ENCODE assay signal across 8 cellular contexts in genomic region chr7:44257618-44258422, GRCh38. TPM values are rescaled to one million over a fixed set of nuclear protein-coding genes. Genes with fewer than 3 reads are reported as not detected.
DNase-seq lines count a peak whose midpoint lies in the region; ATAC-seq, FAIRE-seq and TF ChIP-seq lines count a peak whose summit lies in the region.

No MANE protein-coding gene starts in this region.

- H4K20me1 ChIP-seq in astrocyte (ENCODE audit: insufficient read depth, low read length), result no peaks in the 10 kb centered on the region

- H3K36me3 Mint-ChIP-seq in T-helper 2 cell treated with Interferon-gamma antibody and Interleukin-4, amounts not matched to agents 5 μg/mL and 100 μg/mL, for 36 hours (ENCODE audit: low read depth), result no peaks in the 10 kb centered on the region
- H3K36me3 Mint-ChIP-seq in astrocyte (ENCODE audit: low read depth, unreplicated experiment), result no peaks in the 10 kb centered on the region
- no peaks in the 10 kb centered on the region for H3K36me3 Mint-ChIP-seq in immature natural killer cell

- peak overlapping the region; percentile 52 for H3K9ac ChIP-seq in astrocyte (ENCODE audit: low read length)

- DNase-seq in BE2C (peak; percentile 74), astrocyte (ENCODE audit: low read depth) (peak; percentile 84), immature natural killer cell (peak; percentile 56 to 65 (median 59)), NCI-H2171 treated with DMSO at 0.1 percent for 48 hours (lab: John Stamatoyannopoulos, UW) (no peak)
- peak; percentile 87 for DNase-seq in T-helper 2 cell treated with Interferon-gamma antibody and Interleukin-4, amounts not matched to agents 5 μg/mL and 100 μg/mL, for 36 hours (ENCODE audit: low spot score)
- DNase-seq in stimulated activated CD4-positive, alpha-beta T cell treated with anti-CD3 and anti-CD28 coated beads, Interleukin-15, amount 100 ng/mL, for 24 hours, result peak; percentile 86

- H3K79me2 ChIP-seq in astrocyte (ENCODE audit: insufficient read depth, low read length), result no peaks in the 10 kb centered on the region

- H3K4me1 Mint-ChIP-seq in T-helper 2 cell treated with Interferon-gamma antibody and Interleukin-4, amounts not matched to agents 5 μg/mL and 100 μg/mL, for 36 hours (ENCODE audit: low read depth), result peaks cover 28% of the 10 kb centered on the region
- H3K4me1 Mint-ChIP-seq in astrocyte (ENCODE audit: low read depth, unreplicated experiment) (peaks cover 28% of the 10 kb centered on the region), immature natural killer cell (peaks cover 21 to 22% of the 10 kb centered on the region in 2 donors)

- H3K27ac Mint-ChIP-seq in T-helper 2 cell treated with Interferon-gamma antibody and Interleukin-4, amounts not matched to agents 5 μg/mL and 100 μg/mL, for 36 hours, result peak overlapping the region; percentile 92
- H3K27ac Mint-ChIP-seq in astrocyte (ENCODE audit: unreplicated experiment) (peak overlapping the region; percentile 53), immature natural killer cell (peak overlapping the region; percentile 24 to 86 (median 79))

- ATAC-seq in GM19351 (IDR thresholded peaks at IDR 0.05; ENCODE audit: unreplicated experiment) (peak; percentile 92), HG03457 (IDR thresholded peaks at IDR 0.05; ENCODE audit: unreplicated experiment) (peak; percentile 85)

- no peaks in the 10 kb centered on the region for H3K27me3 Mint-ChIP-seq in T-helper 2 cell treated with Interferon-gamma antibody and Interleukin-4, amounts not matched to agents 5 μg/mL and 100 μg/mL, for 36 hours (ENCODE audit: low read depth)
- H3K27me3 Mint-ChIP-seq in astrocyte (ENCODE audit: low read depth, unreplicated experiment) (peaks cover 20% of the 10 kb centered on the region), immature natural killer cell (ENCODE audit: low read depth in 3 of 3) (peaks cover 0 to 8% (median 5%) of the 10 kb centered on the region in 3 donors)

- no peaks in the 10 kb centered on the region for H3K27me3 ChIP-seq in BE2C
- no peaks in the 10 kb centered on the region for H3K27me3 ChIP-seq in astrocyte (ENCODE audit: insufficient read depth, low read length)

- H3K4me3 ChIP-seq in BE2C (ENCODE audit: low read depth, low read length) (no peak overlapping the region), astrocyte (ENCODE audit: insufficient read depth, low read depth, low read length) (peak overlapping the region; percentile 3)

- H3K36me3 ChIP-seq in BE2C (no peaks in the 10 kb centered on the region), astrocyte (ENCODE audit: insufficient read depth, low read length) (no peaks in the 10 kb centered on the region)

- H3K4me2 ChIP-seq in astrocyte (ENCODE audit: low read length), result peak overlapping the region; percentile 80

- peak overlapping the region; percentile 74 for H3K4me3 Mint-ChIP-seq in T-helper 2 cell treated with Interferon-gamma antibody and Interleukin-4, amounts not matched to agents 5 μg/mL and 100 μg/mL, for 36 hours
- H3K4me3 Mint-ChIP-seq in astrocyte (ENCODE audit: unreplicated experiment) (peak overlapping the region; percentile 52), immature natural killer cell (peak overlapping the region; percentile 55 to 81 (median 74))

- FAIRE-seq in astrocyte (lab: Jason Lieb, UNC), result peak; percentile 49

- H3K9me3 Mint-ChIP-seq in T-helper 2 cell treated with Interferon-gamma antibody and Interleukin-4, amounts not matched to agents 5 μg/mL and 100 μg/mL, for 36 hours, result no peaks in the 10 kb centered on the region
- H3K9me3 Mint-ChIP-seq in astrocyte (ENCODE audit: unreplicated experiment) (no peaks in the 10 kb centered on the region), immature natural killer cell (no peaks in the 10 kb centered on the region)

- TF ChIP-seq CTCF in BE2C (IDR thresholded peaks at IDR 0.05; ENCODE audit: low read depth, low read length) (no peak), astrocyte (IDR thresholded peaks at IDR 0.05; ENCODE audit: insufficient read depth, low read depth, low read length) (no peak)

- peak overlapping the region; percentile 35 for H3K27ac ChIP-seq in astrocyte (ENCODE audit: low read depth, low read length)

- H3K4me1 ChIP-seq in BE2C (peaks cover 8% of the 10 kb centered on the region), astrocyte (ENCODE audit: insufficient read depth, low read length) (peaks cover 30% of the 10 kb centered on the region)

- H2AFZ ChIP-seq in astrocyte (ENCODE audit: low read depth, low read length), result no peak overlapping the region

- H3K9me3 ChIP-seq in BE2C (no peaks in the 10 kb centered on the region), astrocyte (ENCODE audit: insufficient read depth, low read depth, low read length) (no peaks in the 10 kb centered on the region)

RNA-seq across cellular contexts. Expression of gene YKT6, which starts 57.0 kb away (rescaled TPM):
- polyA plus RNA-seq in BE2C (2012; ENCODE audit: insufficient read depth, insufficient read length, low read depth), result 199 TPM
- 215 and 216 TPM in 2 replicates for total RNA-seq in astrocyte
- 10 to 100 TPM; 39.1 to 64.9 (median 56.9) TPM for polyA plus RNA-seq in immature natural killer cell
